8 cellular contexts compared by ENCODE assay signal in the genomic region with DNA sequence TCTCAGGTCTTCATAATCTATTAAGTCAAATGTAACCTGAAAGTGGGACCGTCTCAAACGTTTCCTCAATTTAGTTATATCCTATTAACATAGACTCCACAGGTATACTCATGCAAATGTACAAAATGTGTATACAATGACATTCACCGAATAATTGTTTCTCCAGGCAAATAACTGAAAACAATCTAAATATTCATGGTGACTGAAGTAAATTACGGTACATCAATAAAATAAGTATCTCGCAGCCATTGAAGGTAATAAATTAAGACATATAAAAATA. TPM values are rescaled to one million over a fixed set of nuclear protein-coding genes. Genes with fewer than 3 reads are reported as not detected.
DNase-seq lines count a peak whose midpoint lies in the region; ATAC-seq and TF ChIP-seq lines count a peak whose summit lies in the region.

No MANE protein-coding gene starts in this region.

- no peak for ATAC-seq in activated T-helper 17 cell treated with anti-CD3 and anti-CD28 coated beads, Interleukin-2, amount 50 U/mL, for 72 hours (replicated peaks)
- no peak for ATAC-seq in GM18861 (IDR thresholded peaks at IDR 0.05; ENCODE audit: unreplicated experiment)

- peaks cover 0 to 39% (median 27%) of the 10 kb centered on the region in 4 donors for H3K36me3 ChIP-seq in stomach

- WGBS in stomach, 5 donors = 0 to 2% (median 1%) methylated on average over 5 of the region's 5 CpGs

- H3K4me1 ChIP-seq in stomach = peaks cover 22 to 45% (median 39%) of the 10 kb centered on the region in 4 donors

- peak overlapping the region in 4 of 5 donors; percentile 83 to 88 (median 86) for H3K27ac ChIP-seq in stomach

- no peak for TF ChIP-seq EP300 in stomach (IDR thresholded peaks at IDR 0.05)

- no peaks in the 10 kb centered on the region for H3K9me3 Mint-ChIP-seq in activated T-helper 17 cell treated with anti-CD3 and anti-CD28 coated beads, Interleukin-2, amount 50 U/mL, for 72 hours
- H3K9me3 Mint-ChIP-seq in immature natural killer cell = no peaks in the 10 kb centered on the region

- DNase-seq in NOMO-1 treated with DMSO at 0.1 percent for 48 hours (lab: John Stamatoyannopoulos, UW; ENCODE audit: unreplicated experiment) = peak; percentile 7
- DNase-seq in NOMO-1 treated with dmso at 0.1 percent for 144 hours (lab: John Stamatoyannopoulos, UW; ENCODE audit: unreplicated experiment) = no peak
- DNase-seq in immature natural killer cell = no peak
- no peak for DNase-seq in stomach
- DNase-seq in KBM-7 = no peak
- DNase-seq in UCSD-AML1 (lab: John Stamatoyannopoulos, UW; ENCODE audit: unreplicated experiment) = no peak

- no peaks in the 10 kb centered on the region for H3K9me3 ChIP-seq in stomach

- no peak for TF ChIP-seq CTCF in stomach (IDR thresholded peaks at IDR 0.05)

- TF ChIP-seq POLR2A in stomach (IDR thresholded peaks at IDR 0.05) = no peak

- intact Hi-C loops in stomach (cut with DNase I; ENCODE audit: low total_unique reads) = loop anchor here (10.0 kb wide), 1 partner anchor 158 kb away; no protein-coding TSS in a partner anchor

- H3K27ac Mint-ChIP-seq in activated T-helper 17 cell treated with anti-CD3 and anti-CD28 coated beads, Interleukin-2, amount 50 U/mL, for 72 hours = peak overlapping the region; percentile 100
- peak overlapping the region; percentile 70 to 98 (median 97) for H3K27ac Mint-ChIP-seq in immature natural killer cell

- peaks cover 79% of the 10 kb centered on the region for H3K36me3 Mint-ChIP-seq in activated T-helper 17 cell treated with anti-CD3 and anti-CD28 coated beads, Interleukin-2, amount 50 U/mL, for 72 hours (ENCODE audit: low read depth)
- H3K36me3 Mint-ChIP-seq in immature natural killer cell = peaks cover 0 to 25% (median 17%) of the 10 kb centered on the region in 3 donors

- no peaks in the 10 kb centered on the region for H3K27me3 Mint-ChIP-seq in activated T-helper 17 cell treated with anti-CD3 and anti-CD28 coated beads, Interleukin-2, amount 50 U/mL, for 72 hours
- H3K27me3 Mint-ChIP-seq in immature natural killer cell (ENCODE audit: low read depth in 3 of 3) = peaks cover 8 to 11% (median 10%) of the 10 kb centered on the region in 3 donors

- H3K27me3 ChIP-seq in stomach = no peaks in the 10 kb centered on the region

- peaks cover 32% of the 10 kb centered on the region for H3K4me1 Mint-ChIP-seq in activated T-helper 17 cell treated with anti-CD3 and anti-CD28 coated beads, Interleukin-2, amount 50 U/mL, for 72 hours
- H3K4me1 Mint-ChIP-seq in immature natural killer cell = peaks cover 38 to 69% of the 10 kb centered on the region in 2 donors

- peak overlapping the region; percentile 92 for H3K4me3 Mint-ChIP-seq in activated T-helper 17 cell treated with anti-CD3 and anti-CD28 coated beads, Interleukin-2, amount 50 U/mL, for 72 hours
- H3K4me3 Mint-ChIP-seq in immature natural killer cell = peak overlapping the region; percentile 97 to 99 (median 98)

- in situ Hi-C loops in KBM-7 (cut with MboI; ENCODE audit: low pct_unique_long_range_greater_than_20kb, low sequenced_read_pairs) = no loop called here

- H3K4me3 ChIP-seq in stomach = peak overlapping the region; percentile 69 to 86 (median 72)

RNA-seq across cellular contexts. Expression of a gene that starts 0.5 kb away (rescaled TPM):
- 100 to 1,000 TPM; 130 to 206 TPM for total RNA-seq in activated T-helper 17 cell treated with anti-CD3 and anti-CD28 coated beads, Interleukin-2, amount 50 U/mL, for 72 hours
- 10 to 100 TPM; 34.3 to 69.5 (median 52.9) TPM for polyA plus RNA-seq in immature natural killer cell
- 100 to 1,000 TPM in 3 of 5 donors, 10 to 100 TPM in 2; 59.5 to 328 (median 118) TPM for total RNA-seq in stomach
- polyA plus RNA-seq in stomach = 10 to 100 TPM; 11.0 to 22.2 (median 20.2) TPM

RNA-seq across cellular contexts. Expression of a gene that starts 32.1 kb away (rescaled TPM):
- 10 to 100 TPM; 62.3 to 62.7 TPM for total RNA-seq in activated T-helper 17 cell treated with anti-CD3 and anti-CD28 coated beads, Interleukin-2, amount 50 U/mL, for 72 hours
- polyA plus RNA-seq in immature natural killer cell (10 to 100 TPM in 2 of 3 donors, 1 to 10 TPM in 1; 7.7 to 26.3 (median 10.5) TPM), stomach (10 to 100 TPM; 11.9 to 22.2 (median 14.7) TPM)
- 10 to 100 TPM; 20.4 to 75.4 (median 32.1) TPM for total RNA-seq in stomach

RNA-seq across cellular contexts. Expression of a gene that starts 32.7 kb away (rescaled TPM):
- total RNA-seq in activated T-helper 17 cell treated with anti-CD3 and anti-CD28 coated beads, Interleukin-2, amount 50 U/mL, for 72 hours = 10 to 100 TPM; 19.3 to 31.5 TPM
- polyA plus RNA-seq in immature natural killer cell (1 to 10 TPM; 4.5 to 9.7 (median 4.7) TPM), stomach (1 to 10 TPM; 1.4 to 2.9 (median 2.4) TPM)
- 10 to 100 TPM in 2 of 5 donors, 1 to 10 TPM in 3; 1.3 to 37.9 (median 6.4) TPM for total RNA-seq in stomach
